1 cellular context compared by ENCODE assay signal in genomic region chr21:14384453-14384852, GRCh38.
TF ChIP-seq lines count a peak whose summit lies in the region.

No MANE protein-coding gene starts in this region.

TF ChIP-seq in GM12878, 131 proteins besides CTCF, POLR2A, EP300 and RAD21 (continued from another document):
- no peak for TF ChIP-seq PBX3 (IDR thresholded peaks at IDR 0.05; ENCODE audit: insufficient replicate concordance, low read depth, low read length)
- TF ChIP-seq SPI1 (IDR thresholded peaks at IDR 0.05; ENCODE audit: borderline replicate concordance, insufficient read depth, low read depth, low read length): no peak
- TF ChIP-seq ATF3 (IDR thresholded peaks at IDR 0.05; ENCODE audit: borderline replicate concordance, extremely low read depth, low read depth, low read length): no peak
- no peak for TF ChIP-seq SUZ12 (IDR thresholded peaks at IDR 0.05; ENCODE audit: unreplicated experiment)
- no peak for TF ChIP-seq CBX3 (IDR thresholded peaks at IDR 0.05; ENCODE audit: borderline replicate concordance, low read depth)
- TF ChIP-seq ZNF687 (IDR thresholded peaks at IDR 0.05): no peak
- no peak for TF ChIP-seq BHLHE40 (IDR thresholded peaks at IDR 0.05; ENCODE audit: borderline replicate concordance in 1 of 2, low read depth in 2 of 2, low read length in 1 of 2)
- TF ChIP-seq EZH2 (IDR thresholded peaks at IDR 0.05; ENCODE audit: borderline replicate concordance, control insufficient read depth, low read depth, low read length): no peak
- no peak for TF ChIP-seq E2F8 (IDR thresholded peaks at IDR 0.05; ENCODE audit: low read depth, partially characterized antibody)
- TF ChIP-seq PAX8 (IDR thresholded peaks at IDR 0.05): no peak
- TF ChIP-seq BRCA1 (IDR thresholded peaks at IDR 0.05; ENCODE audit: low read depth, low read length): no peak
- no peak for TF ChIP-seq NFIC (IDR thresholded peaks at IDR 0.05; ENCODE audit: low read depth, low read length)
- TF ChIP-seq NBN (IDR thresholded peaks at IDR 0.05): no peak
- no peak for TF ChIP-seq LARP7 (IDR thresholded peaks at IDR 0.05)
TF ChIP-seq in GM12878: peak in this region for 0.
